ENCODE assay signal across 8 cellular contexts in the genomic region with DNA sequence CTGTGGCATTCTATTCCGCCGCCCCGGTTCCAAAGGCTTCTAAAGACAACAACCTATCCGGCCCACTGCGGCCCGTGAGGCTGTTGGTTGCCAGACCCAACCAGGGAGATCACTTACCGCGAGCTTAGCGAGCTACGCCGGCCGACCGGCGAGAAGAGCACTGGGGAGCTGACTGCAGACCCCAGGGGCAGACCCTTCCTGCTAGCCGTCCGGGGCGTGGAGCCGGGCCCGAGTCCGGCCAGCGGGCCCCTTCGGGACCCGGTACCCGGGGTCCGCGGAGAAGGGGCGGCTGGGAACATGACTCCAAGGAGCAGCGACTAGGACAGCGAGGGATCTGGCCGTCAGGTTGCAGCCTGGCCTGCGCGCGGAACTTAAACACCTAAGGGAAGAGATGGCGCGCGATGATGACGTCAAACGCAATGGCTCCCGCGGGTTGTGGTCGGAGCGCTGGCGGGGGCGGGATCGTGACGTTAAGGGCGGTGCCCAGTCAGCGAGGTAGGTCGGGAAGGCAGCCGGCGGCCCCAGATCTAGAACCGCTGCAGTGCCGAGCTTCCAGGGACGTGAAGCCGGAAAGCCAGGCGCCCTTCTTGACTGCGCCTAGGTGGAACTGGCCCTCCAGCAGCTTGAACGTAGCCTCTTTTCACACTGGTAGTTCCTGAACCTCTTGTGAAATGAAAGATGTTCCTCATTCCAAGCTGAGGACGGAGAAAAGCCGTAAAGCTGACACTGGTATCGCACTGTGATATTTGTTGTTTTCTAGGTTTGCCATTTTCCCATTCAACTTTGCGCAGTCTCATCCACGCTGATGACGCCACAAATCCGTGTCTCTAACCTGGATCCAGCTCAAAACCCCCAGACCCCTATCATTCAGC.
DNase-seq lines count a peak whose midpoint lies in the region; ATAC-seq and TF ChIP-seq lines count a peak whose summit lies in the region.

Gene NUP133, minus strand, starts transcription at position 391 of the 872 bp plus-strand sequence. Its CDS starts 92 bp downstream, at position 299.

- ATAC-seq in GM19025 (IDR thresholded peaks at IDR 0.05; ENCODE audit: low read depth, unreplicated experiment), result peak; percentile 90
- peak; percentile 94 for ATAC-seq in HG03342 (IDR thresholded peaks at IDR 0.05; ENCODE audit: unreplicated experiment)
- ATAC-seq in central memory CD8-positive, alpha-beta T cell (replicated peaks; ENCODE audit: extremely low read depth, poor library complexity, severe bottlenecking), result peak; percentile 97

- H3K4me3 Mint-ChIP-seq in central memory CD8-positive, alpha-beta T cell, result peak within 1 kb of the TSS; percentile 91

- H3K27ac Mint-ChIP-seq in central memory CD8-positive, alpha-beta T cell (ENCODE audit: low read depth), result peak within 1 kb of the TSS; percentile 94

- peaks cover 13% of the 10 kb centered on the region for H3K4me1 Mint-ChIP-seq in central memory CD8-positive, alpha-beta T cell

- no peaks in the 10 kb centered on the region for H3K27me3 Mint-ChIP-seq in central memory CD8-positive, alpha-beta T cell

- TF ChIP-seq CTCF in AG09309 (IDR thresholded peaks at IDR 0.05; ENCODE audit: control insufficient read depth, insufficient read depth, low read depth, low read length, missing control alignments), result no peak

- H3K9me3 Mint-ChIP-seq in central memory CD8-positive, alpha-beta T cell, result no peaks in the 10 kb centered on the region

- H3K4me3 ChIP-seq in AG09309 (ENCODE audit: control insufficient read depth, low read depth, low read length), result peak within 1 kb of the TSS; percentile 66

- DNase-seq in AG09309 (ENCODE audit: low read depth), result peak; percentile 88
- DNase-seq in NCI-H446 (lab: John Stamatoyannopoulos, UW), result peak; percentile 97
- DNase-seq in activated CD4-positive, CD25-positive, alpha-beta regulatory T cell treated with anti-CD3 and anti-CD28 coated beads, Interleukin-2, amount 50 U/mL, for 16 hours (ENCODE audit: low read depth, low spot score), result peak; percentile 98
- peak; percentile 95 to 96 for DNase-seq in central memory CD8-positive, alpha-beta T cell (ENCODE audit: low spot score in 2 of 2)
- peak; percentile 99 for DNase-seq in iris pigment epithelial cell (ENCODE audit: low read depth)
- peak; percentile 99 for DNase-seq in stimulated activated CD4-positive, alpha-beta T cell treated with anti-CD3 and anti-CD28 coated beads, Interleukin-12 subunit alpha, Interleukin-12 subunit beta, amount 100 ng/mL, for 4 hours

- H3K36me3 Mint-ChIP-seq in central memory CD8-positive, alpha-beta T cell (ENCODE audit: insufficient read depth), result peaks cover 30% of the 10 kb centered on the region

Comparison
In these comparisons a context has a peak if more than half of its experiments do, and no peak if none do; other contexts are left out.
1. Peak in every context shown above with its lines: DNase-seq, ATAC-seq and H3K4me3 ChIP-seq.